Comparison of ENCODE assay signal across 20 cellular contexts in genomic region chr18:48059363-48060109, GRCh38.
DNase-seq lines count a peak whose midpoint lies in the region; ATAC-seq and TF ChIP-seq lines count a peak whose summit lies in the region.
"Had no signal": no experiment of that assay in that cellular context is flagged by ENCODE, and none has a peak within 500 bp of the region (broad histone marks: within the 10 kb centered on the region; RNA-seq: fewer than 3 reads in every experiment).

No MANE protein-coding gene starts in this region.

- ATAC-seq in SK-N-SH treated with all-trans-retinoic acid at 6 μM for 48 hours (no peak), HG03460 (IDR thresholded peaks at IDR 0.05; ENCODE audit: unreplicated experiment) (no peak)
- ATAC-seq: activated T-cell treated with anti-CD3 and anti-CD28 coated beads, Interleukin-2, amount 50 U/mL, for 72 hours; GM12878; naive thymus-derived CD8-positive, alpha-beta T cell had no signal

- H3K4me1 ChIP-seq in SK-N-SH (ENCODE audit: control insufficient read depth in 1 of 2, insufficient read depth in 2 of 2, low read depth in 1 of 2, low read length in 1 of 2) (peaks cover 0 to 25% of the 10 kb centered on the region in 2 experiments; a peak in 1 of 4 replicates), esophagus (ENCODE audit: control insufficient read depth in 2 of 2, insufficient read depth in 2 of 2, low read length in 1 of 2) (peaks cover 8 to 39% of the 10 kb centered on the region in 2 donors), vagina (peaks cover 44% of the 10 kb centered on the region)
- H3K4me1 ChIP-seq: BLaER1, breast epithelium had no signal

- H3K27me3 Mint-ChIP-seq in nephron (ENCODE audit: low read depth): peaks cover 4% of the 10 kb centered on the region

- no peaks in the 10 kb centered on the region for H3K79me2 ChIP-seq in SK-N-SH (ENCODE audit: insufficient read depth)

- no peak overlapping the region for H3K4me2 ChIP-seq in SK-N-SH
- H3K4me2 ChIP-seq: BLaER1 had no signal

- no peak overlapping the region for H2AFZ ChIP-seq in SK-N-SH (ENCODE audit: low read depth)

- no peaks in the 10 kb centered on the region for H4K20me1 ChIP-seq in SK-N-SH (ENCODE audit: insufficient read depth)
- H4K20me1 ChIP-seq: BLaER1 had no signal

- intact Hi-C loops in vagina (cut with DNase I): no loop called here

- no peak for TF ChIP-seq POLR2A in vagina (IDR thresholded peaks at IDR 0.05)

- H3K4me3 Mint-ChIP-seq in nephron: peak overlapping the region; percentile 16 to 45 (median 18)
- H3K4me3 Mint-ChIP-seq: activated naive CD8-positive, alpha-beta T cell treated with anti-CD3 and anti-CD28 coated beads, Interleukin-2, amount 10 ng/mL, durations not matched to agents 7 days and 5 days; activated T-cell treated with anti-CD3 and anti-CD28 coated beads, Interleukin-2, amount 50 U/mL, for 72 hours; dendritic cell treated with granulocyte-macrophage colony-stimulating factor and Interleukin-4, amounts not matched to agents 40 ng/mL and 50 ng/mL, for 4 days; naive thymus-derived CD8-positive, alpha-beta T cell had no signal

- 61% methylated on average over 8 of the region's 8 CpGs for WGBS in SK-N-SH (ENCODE audit: low lambda C conversion rate)
- WGBS in esophagus, 2 donors: 18 to 33% methylated on average over 8 of the region's 8 CpGs

- DNase-seq in SK-N-SH (peak; percentile 65), vagina (ENCODE audit: extremely low spot score in 2 of 2) (no peak), NCI-H146 treated with DMSO at 0.1 percent for 48 hours (lab: John Stamatoyannopoulos, UW; ENCODE audit: unreplicated experiment) (no peak), T-helper 1 cell (no peak)
- DNase-seq: activated naive CD8-positive, alpha-beta T cell treated with anti-CD3 and anti-CD28 coated beads, Interleukin-2, amount 10 ng/mL, durations not matched to agents 7 days and 5 days; activated T-cell treated with anti-CD3 and anti-CD28 coated beads, Interleukin-2, amount 50 U/mL, for 72 hours; GF-D8; naive thymus-derived CD8-positive, alpha-beta T cell; NCI-H1436; Right ventricle myocardium superior had no signal

- H3K36me3 ChIP-seq in SK-N-SH (replicated peaks in 1 of 2; ENCODE audit: control insufficient read depth in 1 of 2, insufficient read depth in 2 of 2, low read length in 1 of 2): no peaks in the 10 kb centered on the region
- peaks cover 0 to 6% of the 10 kb centered on the region in 2 donors for H3K36me3 ChIP-seq in esophagus (ENCODE audit: control insufficient read depth in 2 of 2, insufficient read depth in 2 of 2, low read length in 1 of 2)
- no peaks in the 10 kb centered on the region for H3K36me3 ChIP-seq in vagina
- H3K36me3 ChIP-seq: BLaER1, breast epithelium had no signal

- H3K4me3 ChIP-seq in SK-N-SH (ENCODE audit: low read depth in 2 of 2, low read length in 1 of 2): no peak overlapping the region
- H3K4me3 ChIP-seq in esophagus (ENCODE audit: low read depth in 1 of 2, low read length in 2 of 2): no peak overlapping the region
- H3K4me3 ChIP-seq in vagina: no peak overlapping the region
- H3K4me3 ChIP-seq: BLaER1, breast epithelium, GM12878, lung had no signal

- H3K9ac ChIP-seq in SK-N-SH: no peak overlapping the region
- H3K9ac ChIP-seq: BLaER1 had no signal

- H3K9me2 ChIP-seq in SK-N-SH: no peaks in the 10 kb centered on the region

- H3K9me3 Mint-ChIP-seq in nephron: no peaks in the 10 kb centered on the region
- H3K9me3 Mint-ChIP-seq: activated naive CD8-positive, alpha-beta T cell treated with anti-CD3 and anti-CD28 coated beads, Interleukin-2, amount 10 ng/mL, durations not matched to agents 7 days and 5 days; activated T-cell treated with anti-CD3 and anti-CD28 coated beads, Interleukin-2, amount 50 U/mL, for 72 hours; dendritic cell treated with granulocyte-macrophage colony-stimulating factor and Interleukin-4, amounts not matched to agents 40 ng/mL and 50 ng/mL, for 4 days had no signal

- peak overlapping the region; percentile 90 to 97 (median 94) for H3K27ac Mint-ChIP-seq in nephron
- H3K27ac Mint-ChIP-seq: activated naive CD8-positive, alpha-beta T cell treated with anti-CD3 and anti-CD28 coated beads, Interleukin-2, amount 10 ng/mL, durations not matched to agents 7 days and 5 days; activated T-cell treated with anti-CD3 and anti-CD28 coated beads, Interleukin-2, amount 50 U/mL, for 72 hours; dendritic cell treated with granulocyte-macrophage colony-stimulating factor and Interleukin-4, amounts not matched to agents 40 ng/mL and 50 ng/mL, for 4 days; naive thymus-derived CD8-positive, alpha-beta T cell; progenitor cell of endocrine pancreas had no signal

- CTCF ChIA-PET in SK-N-SH (lab: Yijun Ruan, JAX): interaction anchor here (0.7 to 2.8 kb wide), 12 partner anchors 9 to 387 kb away, joined by 3 to 16 read pairs (median 4); no protein-coding TSS in a partner anchor

- TF ChIP-seq EP300 in SK-N-SH (IDR thresholded peaks at IDR 0.05; ENCODE audit: borderline replicate concordance in 1 of 2, low read depth in 1 of 2, low read length in 1 of 2): no peak

- POLR2A ChIA-PET in SK-N-SH (lab: Yijun Ruan, JAX): interaction anchor here (1.2 to 1.7 kb wide), 3 partner anchors 24 to 77 kb away, joined by 3 to 7 read pairs (median 3); no protein-coding TSS in a partner anchor

- H3K27ac ChIP-seq in SK-N-SH (ENCODE audit: low read depth in 2 of 2, low read length in 1 of 2) (peak overlapping the region in 1 of 2 experiments; percentile 74; a peak in 2 of 4 replicates), esophagus (ENCODE audit: low read depth in 2 of 2, low read length in 1 of 2) (peak overlapping the region; percentile 90 to 93), vagina (peak overlapping the region; percentile 67)
- H3K27ac ChIP-seq: BLaER1 had no signal

- peaks cover 52% of the 10 kb centered on the region for H3K4me1 Mint-ChIP-seq in nephron
- H3K4me1 Mint-ChIP-seq: activated naive CD8-positive, alpha-beta T cell treated with anti-CD3 and anti-CD28 coated beads, Interleukin-2, amount 10 ng/mL, durations not matched to agents 7 days and 5 days; naive thymus-derived CD8-positive, alpha-beta T cell had no signal

- TF ChIP-seq CTCF in SK-N-SH (IDR thresholded peaks at IDR 0.05) (no peak), nephron (IDR thresholded peaks at IDR 0.05; ENCODE audit: unreplicated experiment in 3 of 3) (no peak), vagina (IDR thresholded peaks at IDR 0.05) (no peak)

- no peaks in the 10 kb centered on the region for H3K36me3 Mint-ChIP-seq in nephron (ENCODE audit: low read depth)
- H3K36me3 Mint-ChIP-seq: activated naive CD8-positive, alpha-beta T cell treated with anti-CD3 and anti-CD28 coated beads, Interleukin-2, amount 10 ng/mL, durations not matched to agents 7 days and 5 days had no signal

- no peaks in the 10 kb centered on the region for H3K9me3 ChIP-seq in SK-N-SH
- no peaks in the 10 kb centered on the region for H3K9me3 ChIP-seq in esophagus (ENCODE audit: control insufficient read depth in 2 of 2, insufficient read depth in 1 of 2, low read depth in 1 of 2, low read length in 1 of 2)
- no peaks in the 10 kb centered on the region for H3K9me3 ChIP-seq in vagina
- H3K9me3 ChIP-seq: BLaER1, breast epithelium had no signal

- no peaks in the 10 kb centered on the region for H3F3A ChIP-seq in SK-N-SH (replicated peaks; ENCODE audit: insufficient read depth)

- TF ChIP-seq RAD21 in SK-N-SH (IDR thresholded peaks at IDR 0.05; ENCODE audit: low read length): no peak; the same call in 1 of the 2 replicates

- H3K27me3 ChIP-seq in SK-N-SH (ENCODE audit: insufficient read depth): no peaks in the 10 kb centered on the region
- H3K27me3 ChIP-seq in esophagus (ENCODE audit: control insufficient read depth in 1 of 2, insufficient read depth in 2 of 2, low read length in 2 of 2): no peaks in the 10 kb centered on the region
- no peaks in the 10 kb centered on the region for H3K27me3 ChIP-seq in vagina
- H3K27me3 ChIP-seq: BLaER1, breast epithelium had no signal

TF ChIP-seq in SK-N-SH, 30 proteins besides CTCF, POLR2A, EP300 and RAD21:
- TF ChIP-seq MXI1 (IDR thresholded peaks at IDR 0.05; ENCODE audit: low read depth, low read length) (peak; percentile 22; the same call in 1 of the 2 replicates), CHD2 (IDR thresholded peaks at IDR 0.05; ENCODE audit: low read length, partially characterized antibody) (no peak), YY1 (IDR thresholded peaks at IDR 0.05; ENCODE audit: low read depth) (no peak), TCF12 (IDR thresholded peaks at IDR 0.05) (no peak), NFIC (IDR thresholded peaks at IDR 0.05; ENCODE audit: borderline replicate concordance) (no peak)

TF ChIP-seq in SK-N-SH treated with all-trans-retinoic acid at 6 μM for 48 hours, 23 proteins besides CTCF, POLR2A, EP300 and RAD21:
- TF ChIP-seq ZFP30 (CRISPR knock-in tag; IDR thresholded peaks at IDR 0.05) (no peak), TCF4 (CRISPR knock-in tag; IDR thresholded peaks at IDR 0.05; ENCODE audit: borderline replicate concordance) (no peak), SNAI2 (CRISPR knock-in tag; IDR thresholded peaks at IDR 0.05) (no peak), ESRRG (CRISPR knock-in tag; IDR thresholded peaks at IDR 0.05) (no peak)
